Comparison of ENCODE assay signal across 8 cellular contexts in the genomic region with DNA sequence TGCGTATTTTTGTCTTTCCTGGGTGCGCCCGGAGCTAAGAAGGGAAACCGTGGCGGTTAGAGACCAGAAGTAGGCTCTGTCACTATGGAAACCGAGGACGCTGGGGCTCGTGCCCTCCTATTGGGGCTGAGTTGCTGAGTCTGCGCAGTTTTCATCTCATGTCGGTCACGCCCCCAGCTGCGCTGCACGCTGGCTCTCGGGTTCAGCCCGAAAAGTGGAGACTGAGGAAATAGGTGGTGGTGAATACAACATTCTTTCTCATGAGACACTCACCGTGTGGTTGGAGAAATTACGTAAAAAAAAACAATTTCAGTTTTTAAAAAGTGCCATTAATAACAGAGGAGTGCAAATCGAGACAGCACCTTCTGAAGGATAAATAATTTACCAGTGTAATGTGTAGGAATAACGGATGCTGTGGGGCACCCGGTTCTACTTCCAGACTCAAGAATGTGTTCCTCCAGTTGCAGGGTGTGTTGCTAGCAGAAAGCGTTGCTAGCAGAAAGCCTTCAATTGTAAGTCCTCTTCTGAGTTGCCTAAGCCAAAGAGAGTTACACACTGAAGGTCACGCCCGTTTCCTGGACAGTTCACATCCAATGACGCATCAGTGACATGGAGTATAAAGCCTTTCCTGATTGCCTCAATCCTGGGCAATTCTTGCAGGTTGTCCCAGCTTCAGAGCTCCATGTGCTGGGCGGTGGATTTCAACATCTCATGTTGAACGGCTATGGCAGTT. TPM values are rescaled to one million over a fixed set of nuclear protein-coding genes. Genes with fewer than 3 reads are reported as not detected.
A peak's percentile ranks its signal among the peaks of the same experiment; 100 is the strongest.
DNase-seq lines count a peak whose midpoint lies in the region; ATAC-seq and TF ChIP-seq lines count a peak whose summit lies in the region.

No MANE protein-coding gene starts in this region.

- no peak for TF ChIP-seq CTCF in CD8-positive, alpha-beta T cell (IDR thresholded peaks at IDR 0.05)
- TF ChIP-seq CTCF in endodermal cell (conservative IDR thresholded peaks at IDR 0.05) = no peak

- intact Hi-C loops in CD8-positive, alpha-beta T cell (cut with DNase I, micrococcal nuclease) = loop anchor here (1.0 to 2.0 kb wide), 9 partner anchors 10 to 821 kb away; a partner anchor contains a TSS

- no peaks in the 10 kb centered on the region for H3K36me3 ChIP-seq in CD8-positive, alpha-beta T cell (ENCODE audit: insufficient read depth, low read length)
- H3K36me3 ChIP-seq in endodermal cell (ENCODE audit: control insufficient read depth, insufficient read depth, low read length) (no peaks in the 10 kb centered on the region), mesodermal cell (ENCODE audit: control insufficient read depth, insufficient read depth, low read length) (no peaks in the 10 kb centered on the region)

- CTCF ChIA-PET in CD8-positive, alpha-beta T cell (lab: Charles Lee) = interaction anchor here (0.6 to 3.4 kb wide), 4 partner anchors 19 to 1230 kb away, joined by 3 to 12 read pairs (median 3); no protein-coding TSS in a partner anchor

- POLR2A ChIA-PET in CD8-positive, alpha-beta T cell (lab: Charles Lee) = interaction anchor here (1.0 to 2.7 kb wide), 4 partner anchors 10 to 41 kb away, joined by 4 to 16 read pairs (median 8); a partner anchor contains a TSS

- peaks cover 4% of the 10 kb centered on the region for H3K9me3 Mint-ChIP-seq in CD8-positive, alpha-beta T cell
- H3K9me3 Mint-ChIP-seq in endodermal cell = peaks cover 10% of the 10 kb centered on the region

- peak overlapping the region; percentile 59 for H3K4me3 ChIP-seq in CD8-positive, alpha-beta T cell (ENCODE audit: low read depth, low read length)
- H3K4me3 ChIP-seq in endodermal cell (ENCODE audit: low read length) (peak overlapping the region; percentile 80), mesodermal cell (ENCODE audit: extremely low read depth, insufficient read depth, low read length, poor library complexity, severe bottlenecking) (peak overlapping the region; percentile 27)

- H3K36me3 Mint-ChIP-seq in CD8-positive, alpha-beta T cell = peaks cover 2% of the 10 kb centered on the region
- no peaks in the 10 kb centered on the region for H3K36me3 Mint-ChIP-seq in endodermal cell (ENCODE audit: low read depth)

- H3K4me1 ChIP-seq in CD8-positive, alpha-beta T cell (ENCODE audit: insufficient read depth, low read length) = peaks cover 6% of the 10 kb centered on the region
- H3K4me1 ChIP-seq in endodermal cell (ENCODE audit: control insufficient read depth, insufficient read depth, low read length) = no peaks in the 10 kb centered on the region
- H3K4me1 ChIP-seq in mesodermal cell (ENCODE audit: control insufficient read depth, insufficient read depth, low read length, poor library complexity, severe bottlenecking) = no peaks in the 10 kb centered on the region

- peak; percentile 99 for ATAC-seq in CD8-positive, alpha-beta T cell
- peak; percentile 76 for ATAC-seq in GM21360 (IDR thresholded peaks at IDR 0.05; ENCODE audit: unreplicated experiment)

- peaks cover 20% of the 10 kb centered on the region for H3K4me1 Mint-ChIP-seq in CD8-positive, alpha-beta T cell (ENCODE audit: low read depth)
- H3K4me1 Mint-ChIP-seq in endodermal cell = peaks cover 9% of the 10 kb centered on the region

- peak; percentile 75 to 93 (median 90) for DNase-seq in CD8-positive, alpha-beta T cell
- peak; percentile 55 for DNase-seq in HT-29 (ENCODE audit: low spot score)
- peak; percentile 65 for DNase-seq in NK-92 (lab: John Stamatoyannopoulos, UW; ENCODE audit: unreplicated experiment)
- peak; percentile 55 to 68 (median 66) for DNase-seq in activated CD8-positive, alpha-beta memory T cell treated with anti-CD3 and anti-CD28 coated beads for 48 hours (ENCODE audit: low read depth in 2 of 3, low spot score in 2 of 3)
- peak; percentile 94 for DNase-seq in endodermal cell
- DNase-seq in stimulated activated CD8-positive, alpha-beta memory T cell treated with anti-CD3 and anti-CD28 coated beads, Interleukin-12 subunit alpha, Interleukin-12 subunit beta, amount 100 ng/mL, for 4 hours (ENCODE audit: low read depth) = peak; percentile 71

- WGBS in endodermal cell (ENCODE audit: insufficient coverage in 1 of 2, insufficient read length in 1 of 2), 2 experiments = 32 to 58% methylated on average over 19 to 26 of the region's 26 CpGs
- WGBS in mesodermal cell (ENCODE audit: insufficient coverage in 2 of 2), 2 experiments = 61 to 64% methylated on average over 21 of the region's 26 CpGs

- peak overlapping the region; percentile 24 for H3K27ac ChIP-seq in CD8-positive, alpha-beta T cell (ENCODE audit: low read depth, low read length)
- H3K27ac ChIP-seq in endodermal cell (ENCODE audit: low read depth, low read length) (no peak overlapping the region), mesodermal cell (ENCODE audit: low read depth, low read length, severe bottlenecking) (no peak overlapping the region)

- H3K4me3 Mint-ChIP-seq in CD8-positive, alpha-beta T cell = peak overlapping the region; percentile 96
- H3K4me3 Mint-ChIP-seq in endodermal cell = peak overlapping the region; percentile 67

- H3K27me3 Mint-ChIP-seq in CD8-positive, alpha-beta T cell (ENCODE audit: low read depth) = peaks cover 12% of the 10 kb centered on the region
- peaks cover 77% of the 10 kb centered on the region for H3K27me3 Mint-ChIP-seq in endodermal cell (ENCODE audit: insufficient read depth)

- peak overlapping the region; percentile 63 for H3K27ac Mint-ChIP-seq in CD8-positive, alpha-beta T cell
- H3K27ac Mint-ChIP-seq in endodermal cell = no peak overlapping the region

- no peak overlapping the region for H3K9ac ChIP-seq in endodermal cell (ENCODE audit: extremely low read depth, low read length, poor library complexity, severe bottlenecking)

- H3K9me3 ChIP-seq in CD8-positive, alpha-beta T cell (ENCODE audit: low read length) = no peaks in the 10 kb centered on the region
- H3K9me3 ChIP-seq in endodermal cell (ENCODE audit: control insufficient read depth, low read length) (peaks cover 6% of the 10 kb centered on the region), mesodermal cell (ENCODE audit: control insufficient read depth, low read length) (peaks cover 9% of the 10 kb centered on the region)

- H3K27me3 ChIP-seq in CD8-positive, alpha-beta T cell (ENCODE audit: insufficient read depth, low read length) = no peaks in the 10 kb centered on the region
- peaks cover 5% of the 10 kb centered on the region for H3K27me3 ChIP-seq in endodermal cell (ENCODE audit: control insufficient read depth, insufficient read depth, low read length, poor library complexity, severe bottlenecking)

RNA-seq across cellular contexts. Expression of a gene that starts 20.4 kb away (rescaled TPM):
- total RNA-seq in CD8-positive, alpha-beta T cell = 100 to 1,000 TPM; 107 to 119 TPM
- 26.3 and 43.3 TPM in 2 replicates for total RNA-seq in HT-29 (2014; rRNA removed; shearing (Covaris generic))
- total RNA-seq in endodermal cell = 100 to 1,000 TPM in 1 of 2 donors, 10 to 100 TPM in 1; 93.1 to 102 TPM
- polyA plus RNA-seq in endodermal cell (2013, experiment 1 of 2) = 65.0 TPM
- polyA plus RNA-seq in endodermal cell (2013, experiment 2 of 2) = 62.4 TPM
- 47.6 TPM for polyA plus RNA-seq in mesodermal cell (2013, experiment 1 of 2)
- 41.6 TPM for polyA plus RNA-seq in mesodermal cell (2013, experiment 2 of 2)

RNA-seq across cellular contexts. Expression of a gene that starts 26.6 kb away (rescaled TPM):
- total RNA-seq in CD8-positive, alpha-beta T cell = 10 to 100 TPM; 88.5 to 96.0 TPM
- total RNA-seq in HT-29 (2014; rRNA removed; shearing (Covaris generic)) = 47.4 and 50.5 TPM in 2 replicates
- total RNA-seq in endodermal cell = 10 to 100 TPM; 77.1 to 79.6 TPM
- polyA plus RNA-seq in endodermal cell (2013, experiment 1 of 2) = 56.2 TPM
- 45.2 TPM for polyA plus RNA-seq in endodermal cell (2013, experiment 2 of 2)
- polyA plus RNA-seq in mesodermal cell (2013, experiment 1 of 2) = 46.8 TPM
- 43.1 TPM for polyA plus RNA-seq in mesodermal cell (2013, experiment 2 of 2)

RNA-seq across cellular contexts. Expression of a gene that starts 41.6 kb away (rescaled TPM):
- under 1 TPM; 0.22 to 0.36 TPM for total RNA-seq in CD8-positive, alpha-beta T cell
- not detected in 2 replicates for total RNA-seq in HT-29 (2014; rRNA removed; shearing (Covaris generic))
- under 1 TPM; 0.37 to 0.66 TPM for total RNA-seq in endodermal cell
- 0.89 TPM for polyA plus RNA-seq in endodermal cell (2013, experiment 1 of 2)
- 1.2 TPM for polyA plus RNA-seq in endodermal cell (2013, experiment 2 of 2)
- polyA plus RNA-seq in mesodermal cell (2013, experiment 1 of 2) = 1.4 TPM
- polyA plus RNA-seq in mesodermal cell (2013, experiment 2 of 2) = 1.3 TPM

Comparison
In these comparisons a context has a peak if more than half of its experiments do, and no peak if none do; other contexts are left out.
1. H3K4me3 ChIP-seq: peak in every context shown above with its lines; median percentile 80 in endodermal cell; 59 in CD8-positive, alpha-beta T cell; 27 in mesodermal cell.